ENCODE assay signal across 10 cellular contexts in the genomic region with DNA sequence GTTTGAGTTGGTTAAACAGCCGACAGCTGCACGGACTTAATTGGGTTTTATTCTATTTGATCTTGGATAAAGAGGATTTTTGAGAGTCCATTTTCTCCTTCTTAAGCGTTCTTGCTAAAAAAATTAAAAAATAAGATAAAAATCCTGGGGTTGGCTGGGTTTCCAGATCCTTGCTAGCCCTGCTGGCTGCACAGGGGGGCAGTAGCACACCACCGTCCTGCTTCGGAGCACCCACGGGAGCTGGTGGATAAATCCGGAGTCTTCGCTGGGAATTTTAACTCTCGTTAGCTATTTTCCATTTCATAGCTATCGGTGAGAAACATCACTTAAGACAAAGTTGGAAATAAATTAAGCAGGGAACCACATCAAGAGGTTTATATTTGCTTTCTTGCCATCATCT.
DNase-seq lines count a peak whose midpoint lies in the region; ATAC-seq, FAIRE-seq and TF ChIP-seq lines count a peak whose summit lies in the region.
"Had no signal": no experiment of that assay in that cellular context is flagged by ENCODE, and none has a peak within 500 bp of the region (broad histone marks: within the 10 kb centered on the region; RNA-seq: fewer than 3 reads in every experiment).

No MANE protein-coding gene starts in this region.

- no peaks in the 10 kb centered on the region for H3K36me3 ChIP-seq in heart right ventricle
- no peaks in the 10 kb centered on the region for H3K36me3 ChIP-seq in heart left ventricle
- no peaks in the 10 kb centered on the region for H3K36me3 ChIP-seq in adipocyte (ENCODE audit: control insufficient read depth, insufficient read depth, low read length, severe bottlenecking)
- H3K36me3 ChIP-seq in HAP-1 (replicated peaks), result no peaks in the 10 kb centered on the region

- 45% methylated on average over 10 of the region's 10 CpGs for WGBS in heart right ventricle, 2 donors
- WGBS in heart left ventricle, 4 donors, result 47 to 63% (median 50%) methylated on average over 10 of the region's 10 CpGs

- H3K4me1 ChIP-seq in heart right ventricle, result no peaks in the 10 kb centered on the region
- H3K4me1 ChIP-seq in heart left ventricle, result no peaks in the 10 kb centered on the region
- no peaks in the 10 kb centered on the region for H3K4me1 ChIP-seq in adipocyte (ENCODE audit: control insufficient read depth, insufficient read depth, low read length)
- no peaks in the 10 kb centered on the region for H3K4me1 ChIP-seq in HAP-1

- H3K36me3 Mint-ChIP-seq in activated naive CD8-positive, alpha-beta T cell treated with anti-CD3 and anti-CD28 coated beads, Interleukin-2, amount 50 U/mL, for 24 hours (ENCODE audit: low read depth), result no peaks in the 10 kb centered on the region
- no peaks in the 10 kb centered on the region for H3K36me3 Mint-ChIP-seq in activated CD8-positive, alpha-beta T cell treated with anti-CD3 and anti-CD28 coated beads, Interleukin-2, amount 10 ng/mL, durations not matched to agents 7 days and 5 days (ENCODE audit: low read depth)

- H3K4me1 Mint-ChIP-seq in activated naive CD8-positive, alpha-beta T cell treated with anti-CD3 and anti-CD28 coated beads, Interleukin-2, amount 50 U/mL, for 24 hours, result no peaks in the 10 kb centered on the region
- H3K4me1 Mint-ChIP-seq in activated CD8-positive, alpha-beta T cell treated with anti-CD3 and anti-CD28 coated beads, Interleukin-2, amount 10 ng/mL, durations not matched to agents 7 days and 5 days (ENCODE audit: low read depth), result no peaks in the 10 kb centered on the region

- no peak overlapping the region for H3K9ac ChIP-seq in adipocyte (ENCODE audit: low read length)

- H3K9me3 ChIP-seq in heart right ventricle (peaks cover 0 to 17% (median 0%) of the 10 kb centered on the region in 11 donors), heart left ventricle (no peaks in the 10 kb centered on the region), adipocyte (ENCODE audit: control insufficient read depth, low read length) (no peaks in the 10 kb centered on the region), HAP-1 (no peaks in the 10 kb centered on the region; the same call in 1 of the 2 replicates)

- DNase-seq in heart right ventricle (no peak), heart left ventricle (no peak), adipocyte (ENCODE audit: low read depth) (peak; percentile 37), iPS-NIHi7 (ENCODE audit: extremely low spot score) (peak; percentile 57), urothelium cell line (ENCODE audit: low spot score) (peak; percentile 47), HAP-1 (ENCODE audit: low spot score in 2 of 2) (no peak)
- DNase-seq in activated naive CD8-positive, alpha-beta T cell treated with anti-CD3 and anti-CD28 coated beads, Interleukin-2, amount 50 U/mL, for 24 hours, result no peak
- no peak for DNase-seq in activated CD8-positive, alpha-beta T cell treated with anti-CD3 and anti-CD28 coated beads, Interleukin-2, amount 10 ng/mL, durations not matched to agents 7 days and 5 days
- DNase-seq: C1 segment of cervical spinal cord had no signal

- no peak overlapping the region for H3K27ac ChIP-seq in heart right ventricle
- H3K27ac ChIP-seq in heart left ventricle, result no peak overlapping the region

- H3K27ac Mint-ChIP-seq in activated naive CD8-positive, alpha-beta T cell treated with anti-CD3 and anti-CD28 coated beads, Interleukin-2, amount 50 U/mL, for 24 hours, result no peak overlapping the region
- no peak overlapping the region for H3K27ac Mint-ChIP-seq in activated CD8-positive, alpha-beta T cell treated with anti-CD3 and anti-CD28 coated beads, Interleukin-2, amount 10 ng/mL, durations not matched to agents 7 days and 5 days
- H3K27ac Mint-ChIP-seq: stimulated activated naive CD8-positive, alpha-beta T cell treated with anti-CD3 and anti-CD28 coated beads, Interleukin-15, Interleukin-2, amounts not matched to agents 100 ng/mL and 50 ng/mL, for 24 hours had no signal

- H3K4me3 Mint-ChIP-seq in activated naive CD8-positive, alpha-beta T cell treated with anti-CD3 and anti-CD28 coated beads, Interleukin-2, amount 50 U/mL, for 24 hours, result no peak overlapping the region
- no peak overlapping the region for H3K4me3 Mint-ChIP-seq in activated CD8-positive, alpha-beta T cell treated with anti-CD3 and anti-CD28 coated beads, Interleukin-2, amount 10 ng/mL, durations not matched to agents 7 days and 5 days
- H3K4me3 Mint-ChIP-seq: stimulated activated naive CD8-positive, alpha-beta T cell treated with anti-CD3 and anti-CD28 coated beads, Interleukin-15, Interleukin-2, amounts not matched to agents 100 ng/mL and 50 ng/mL, for 24 hours had no signal

- H3K27me3 ChIP-seq in heart right ventricle, result peaks cover 0 to 35% (median 31%) of the 10 kb centered on the region in 7 donors
- H3K27me3 ChIP-seq in heart left ventricle, result peaks cover 0 to 28% (median 0%) of the 10 kb centered on the region in 9 donors
- peaks cover 5% of the 10 kb centered on the region for H3K27me3 ChIP-seq in adipocyte (replicated peaks; ENCODE audit: control insufficient read depth, insufficient read depth, low read length)
- H3K27me3 ChIP-seq in HAP-1 (ENCODE audit: low read depth), result no peaks in the 10 kb centered on the region

- peaks cover 4% of the 10 kb centered on the region for H3K9me3 Mint-ChIP-seq in activated naive CD8-positive, alpha-beta T cell treated with anti-CD3 and anti-CD28 coated beads, Interleukin-2, amount 50 U/mL, for 24 hours
- peaks cover 24% of the 10 kb centered on the region for H3K9me3 Mint-ChIP-seq in activated CD8-positive, alpha-beta T cell treated with anti-CD3 and anti-CD28 coated beads, Interleukin-2, amount 10 ng/mL, durations not matched to agents 7 days and 5 days (ENCODE audit: insufficient read depth)

- FAIRE-seq in urothelium cell line (lab: Jason Lieb, UNC), result no peak

- TF ChIP-seq CTCF in heart right ventricle (IDR thresholded peaks at IDR 0.05) (peak in 5 of 9 donors; percentile 14 to 30 (median 18)), heart left ventricle (IDR thresholded peaks at IDR 0.05) (peak in 2 of 12 donors; percentile 14 to 28)

- in situ Hi-C loops in HAP-1 (cut with MboI; ENCODE audit: low sequenced_read_pairs), result no loop called here

- intact Hi-C loops in heart right ventricle (cut with DNase I) (no loop called here), heart left ventricle (cut with DNase I) (no loop called here)

- CTCF ChIA-PET in activated CD8-positive, alpha-beta T cell treated with anti-CD3 and anti-CD28 coated beads, Interleukin-2, amount 10 ng/mL, durations not matched to agents 7 days and 5 days (lab: Charles Lee), result no interaction called here

- H3K27me3 Mint-ChIP-seq in activated naive CD8-positive, alpha-beta T cell treated with anti-CD3 and anti-CD28 coated beads, Interleukin-2, amount 50 U/mL, for 24 hours, result no peaks in the 10 kb centered on the region
- H3K27me3 Mint-ChIP-seq in activated CD8-positive, alpha-beta T cell treated with anti-CD3 and anti-CD28 coated beads, Interleukin-2, amount 10 ng/mL, durations not matched to agents 7 days and 5 days (ENCODE audit: low read depth), result no peaks in the 10 kb centered on the region
- H3K27me3 Mint-ChIP-seq: stimulated activated naive CD8-positive, alpha-beta T cell treated with anti-CD3 and anti-CD28 coated beads, Interleukin-15, Interleukin-2, amounts not matched to agents 100 ng/mL and 50 ng/mL, for 24 hours had no signal

- H3K4me3 ChIP-seq in heart right ventricle (no peak overlapping the region), heart left ventricle (no peak overlapping the region), adipocyte (ENCODE audit: low read length) (no peak overlapping the region), HAP-1 (no peak overlapping the region)

- no peak for TF ChIP-seq POLR2A in heart left ventricle (IDR thresholded peaks at IDR 0.05)

- POLR2A ChIA-PET in activated CD8-positive, alpha-beta T cell treated with anti-CD3 and anti-CD28 coated beads, Interleukin-2, amount 10 ng/mL, durations not matched to agents 7 days and 5 days (lab: Charles Lee), result no interaction called here

- no peak for ATAC-seq in heart right ventricle
- no peak for ATAC-seq in heart left ventricle
- no peak for ATAC-seq in activated naive CD8-positive, alpha-beta T cell treated with anti-CD3 and anti-CD28 coated beads, Interleukin-2, amount 50 U/mL, for 24 hours
- no peak for ATAC-seq in activated CD8-positive, alpha-beta T cell treated with anti-CD3 and anti-CD28 coated beads, Interleukin-2, amount 10 ng/mL, durations not matched to agents 7 days and 5 days

Comparison
In these comparisons a context has a peak if more than half of its experiments do, and no peak if none do; other contexts are left out.
1. DNase-seq: peak in adipocyte (single experiment), iPS-NIHi7 (single experiment) and urothelium cell line (single experiment); none in heart right ventricle (0 of 2), heart left ventricle (0 of 5), activated naive CD8-positive, alpha-beta T cell treated with anti-CD3 and anti-CD28 coated beads, Interleukin-2, amount 50 U/mL, for 24 hours (single experiment), HAP-1 (0 of 2) and activated CD8-positive, alpha-beta T cell treated with anti-CD3 and anti-CD28 coated beads, Interleukin-2, amount 10 ng/mL, durations not matched to agents 7 days and 5 days (single experiment).